Comparison of ENCODE assay signal across 8 cellular contexts in genomic region chr11:45180158-45180887, GRCh38. TPM values are rescaled to one million over a fixed set of nuclear protein-coding genes. Genes with fewer than 3 reads are reported as not detected.
DNase-seq lines count a peak whose midpoint lies in the region; ATAC-seq and TF ChIP-seq lines count a peak whose summit lies in the region.

No MANE protein-coding gene starts in this region.

- in situ Hi-C loops in astrocyte of the cerebellum (cut with HindIII; ENCODE audit: low sequenced_read_pairs) (no loop called here), gastrocnemius medialis (cut with MboI; ENCODE audit: low sequenced_read_pairs in 4 of 4) (no loop called here)

- no peaks in the 10 kb centered on the region for H3K36me3 Mint-ChIP-seq in activated CD4-positive, alpha-beta T cell treated with anti-CD3 and anti-CD28 coated beads, Interleukin-2, amount 10 ng/mL, durations not matched to agents 24 days and 14 days (ENCODE audit: low read depth)

- WGBS in iPS DF 6.9 (ENCODE audit: insufficient coverage, insufficient read length): no CpG with 5 or more reads among the region's 84 CpGs

- ATAC-seq in gastrocnemius medialis (peak; percentile 77 to 78), HG02642 (IDR thresholded peaks at IDR 0.05; ENCODE audit: poor library complexity, unreplicated experiment) (no peak)

- H3K9me3 Mint-ChIP-seq in activated CD4-positive, alpha-beta T cell treated with anti-CD3 and anti-CD28 coated beads, Interleukin-2, amount 10 ng/mL, durations not matched to agents 24 days and 14 days: no peaks in the 10 kb centered on the region

- peaks cover 2% of the 10 kb centered on the region for H3K4me1 Mint-ChIP-seq in activated CD4-positive, alpha-beta T cell treated with anti-CD3 and anti-CD28 coated beads, Interleukin-2, amount 10 ng/mL, durations not matched to agents 24 days and 14 days

- TF ChIP-seq POLR2A in gastrocnemius medialis (IDR thresholded peaks at IDR 0.05): peak; percentile 20 to 29

- no peak for DNase-seq in activated CD4-positive, alpha-beta T cell treated with anti-CD3 and anti-CD28 coated beads, Interleukin-2, amount 10 ng/mL, durations not matched to agents 24 days and 14 days
- no peak for DNase-seq in activated CD4-positive, alpha-beta T cell treated with anti-CD3 and anti-CD28 coated beads, Interleukin-2, amount 50 U/mL, for 4 hours
- DNase-seq in NCI-H1105 treated with DMSO at 0.1 percent for 48 hours (lab: John Stamatoyannopoulos, UW) (peak; percentile 61), astrocyte of the cerebellum (ENCODE audit: low read depth) (no peak), iPS DF 6.9 (ENCODE audit: low read depth, low spot score) (no peak), gastrocnemius medialis (peak; percentile 58 to 72)
- no peak for DNase-seq in effector memory CD4-positive, alpha-beta T cell

- intact Hi-C loops in activated CD4-positive, alpha-beta T cell treated with anti-CD3 and anti-CD28 coated beads, Interleukin-2, amount 10 ng/mL, durations not matched to agents 24 days and 14 days (cut with micrococcal nuclease): no loop called here
- intact Hi-C loops in gastrocnemius medialis (cut with DNase I; ENCODE audit: low total_unique reads): loop anchor here (1.0 to 10.0 kb wide), 4 partner anchors 30 to 154 kb away; no protein-coding TSS in a partner anchor

- peak overlapping the region; percentile 40 for H3K4me3 ChIP-seq in astrocyte of the cerebellum (ENCODE audit: low read depth, low read length)
- peak overlapping the region; percentile 55; the same call in 1 of the 2 replicates for H3K4me3 ChIP-seq in iPS DF 6.9 (ENCODE audit: low read length)
- peak overlapping the region; percentile 48 to 64 (median 53) for H3K4me3 ChIP-seq in gastrocnemius medialis
- H3K4me3 ChIP-seq in effector memory CD4-positive, alpha-beta T cell (ENCODE audit: insufficient read depth, low read depth, low read length, poor library complexity, severe bottlenecking): no peak overlapping the region

- H3K4me3 Mint-ChIP-seq in activated CD4-positive, alpha-beta T cell treated with anti-CD3 and anti-CD28 coated beads, Interleukin-2, amount 10 ng/mL, durations not matched to agents 24 days and 14 days: peak overlapping the region; percentile 39

- H3K36me3 ChIP-seq in iPS DF 6.9 (ENCODE audit: control insufficient read depth, insufficient read depth, low read length) (no peaks in the 10 kb centered on the region), gastrocnemius medialis (peaks cover 0 to 8% of the 10 kb centered on the region in 2 donors)
- peaks cover 21% of the 10 kb centered on the region for H3K36me3 ChIP-seq in effector memory CD4-positive, alpha-beta T cell (ENCODE audit: control insufficient read depth, insufficient read depth, low read length)

- H3K27me3 ChIP-seq in iPS DF 6.9 (ENCODE audit: control insufficient read depth, insufficient read depth, low read length) (no peaks in the 10 kb centered on the region), gastrocnemius medialis (no peaks in the 10 kb centered on the region)
- peaks cover 11% of the 10 kb centered on the region for H3K27me3 ChIP-seq in effector memory CD4-positive, alpha-beta T cell (replicated peaks; ENCODE audit: control insufficient read depth, insufficient read depth, low read length, poor library complexity, severe bottlenecking)

- H3K4me1 ChIP-seq in iPS DF 6.9 (ENCODE audit: control insufficient read depth, insufficient read depth, low read length) (peaks cover 6% of the 10 kb centered on the region), gastrocnemius medialis (peaks cover 10 to 16% of the 10 kb centered on the region in 2 donors)
- H3K4me1 ChIP-seq in effector memory CD4-positive, alpha-beta T cell (ENCODE audit: control insufficient read depth, insufficient read depth, low read length, poor library complexity, severe bottlenecking): peaks cover 6% of the 10 kb centered on the region

- H3K9me3 ChIP-seq in iPS DF 6.9 (ENCODE audit: control insufficient read depth, insufficient read depth, low read length): no peaks in the 10 kb centered on the region
- H3K9me3 ChIP-seq in gastrocnemius medialis: no peaks in the 10 kb centered on the region
- H3K9me3 ChIP-seq in effector memory CD4-positive, alpha-beta T cell (ENCODE audit: control insufficient read depth, low read length): no peaks in the 10 kb centered on the region

- H3K27me3 Mint-ChIP-seq in activated CD4-positive, alpha-beta T cell treated with anti-CD3 and anti-CD28 coated beads, Interleukin-2, amount 10 ng/mL, durations not matched to agents 24 days and 14 days: peaks cover 36% of the 10 kb centered on the region

- TF ChIP-seq CTCF in astrocyte of the cerebellum (IDR thresholded peaks at IDR 0.05; ENCODE audit: low read depth, low read length, missing control alignments) (no peak), gastrocnemius medialis (IDR thresholded peaks at IDR 0.05 in 4 of 5, conservative IDR thresholded peaks at IDR 0.05 in 1 of 5) (peak; percentile 46 to 71 (median 57))

- no peak overlapping the region for H3K27ac ChIP-seq in iPS DF 6.9 (ENCODE audit: low read length)
- peak overlapping the region; percentile 73 to 84 (median 78) for H3K27ac ChIP-seq in gastrocnemius medialis
- no peak overlapping the region for H3K27ac ChIP-seq in effector memory CD4-positive, alpha-beta T cell (ENCODE audit: insufficient read depth, low read length, poor library complexity, severe bottlenecking)

- no peak overlapping the region for H3K27ac Mint-ChIP-seq in activated CD4-positive, alpha-beta T cell treated with anti-CD3 and anti-CD28 coated beads, Interleukin-2, amount 10 ng/mL, durations not matched to agents 24 days and 14 days

RNA-seq across cellular contexts. Expression of gene PRDM11, which starts 33.9 kb away (rescaled TPM):
- 1.4 and 1.9 TPM in 2 replicates for total RNA-seq in activated CD4-positive, alpha-beta T cell treated with anti-CD3 and anti-CD28 coated beads, Interleukin-2, amount 10 ng/mL, durations not matched to agents 24 days and 14 days
- total RNA-seq in gastrocnemius medialis: 10 to 100 TPM in 2 of 4 donors, 1 to 10 TPM in 2; 5.0 to 15.4 (median 9.5) TPM

Comparison
In these comparisons a context has a peak if more than half of its experiments do, and no peak if none do; other contexts are left out.
1. DNase-seq: peak in NCI-H1105 treated with DMSO at 0.1 percent for 48 hours (single experiment) and gastrocnemius medialis (2 of 2); none in activated CD4-positive, alpha-beta T cell treated with anti-CD3 and anti-CD28 coated beads, Interleukin-2, amount 10 ng/mL, durations not matched to agents 24 days and 14 days (single experiment), activated CD4-positive, alpha-beta T cell treated with anti-CD3 and anti-CD28 coated beads, Interleukin-2, amount 50 U/mL, for 4 hours (0 of 2), astrocyte of the cerebellum (single experiment), iPS DF 6.9 (single experiment) and effector memory CD4-positive, alpha-beta T cell (0 of 3).
2. H3K27ac ChIP-seq: peak in gastrocnemius medialis (4 of 4); none in iPS DF 6.9 (single experiment) and effector memory CD4-positive, alpha-beta T cell (single experiment).